Comparison of ENCODE assay signal across 7 cellular contexts in genomic region chr12:6765048-6765633, GRCh38. TPM values are rescaled to one million over a fixed set of nuclear protein-coding genes. Genes with fewer than 3 reads are reported as not detected.
A peak's percentile ranks its signal among the peaks of the same experiment; 100 is the strongest.
DNase-seq lines count a peak whose midpoint lies in the region; ATAC-seq, FAIRE-seq and TF ChIP-seq lines count a peak whose summit lies in the region.

No MANE protein-coding gene starts in this region.

- H2AK5ac ChIP-seq in H1 (ENCODE audit: low read depth, low read length): peak overlapping the region; percentile 54; the same call in 1 of the 2 replicates

- peak overlapping the region; percentile 86 for H2BK20ac ChIP-seq in H1 (ENCODE audit: low read length)

- no peak overlapping the region for H3K14ac ChIP-seq in H1 (ENCODE audit: insufficient read length)

- H2BK5ac ChIP-seq in H1 (ENCODE audit: low read depth, low read length): peak overlapping the region; percentile 73; the same call in 1 of the 2 replicates

- no peak overlapping the region for H3K56ac ChIP-seq in H1 (replicated peaks; ENCODE audit: insufficient read length, low read depth, low read length)

- peak overlapping the region; percentile 67 for H4K91ac ChIP-seq in H1 (replicated peaks; ENCODE audit: insufficient read length, low read length)

- no peak for TF ChIP-seq RAD21 in H1 (IDR thresholded peaks at IDR 0.05 in 1 of 2, conservative IDR thresholded peaks at IDR 0.05 in 1 of 2; ENCODE audit: low read depth in 2 of 2, low read length in 2 of 2)

- ATAC-seq in pancreas (no peak), GM19324 (IDR thresholded peaks at IDR 0.05; ENCODE audit: low FRiP score, unreplicated experiment) (no peak)

- peak overlapping the region; percentile 25 for H3K4ac ChIP-seq in H1 (replicated peaks; ENCODE audit: insufficient read length, low read depth, low read length)

- no peak overlapping the region for H2AFZ ChIP-seq in OCI-LY7 (ENCODE audit: low read length)
- H2AFZ ChIP-seq in H1 (ENCODE audit: low read length): no peak overlapping the region

- peak overlapping the region in 2 of 4 experiments; percentile 2 to 14; a peak in 2 of 7 replicates for H3K9ac ChIP-seq in H1 (replicated peaks in 1 of 4; ENCODE audit: extremely low read depth in 1 of 4, low read depth in 3 of 4, low read length in 3 of 4)

- DNase-seq in H7 (no peak), OCI-LY7 (ENCODE audit: low spot score) (no peak), H1 (ENCODE audit: low read depth in 1 of 2, low spot score in 2 of 2) (no peak), pancreas (no peak), CD1c-positive myeloid dendritic cell (ENCODE audit: extremely low spot score) (no peak), GM03348 (ENCODE audit: low spot score) (no peak)

- peak overlapping the region; percentile 85 for H2BK12ac ChIP-seq in H1 (ENCODE audit: low read depth, low read length)

- H4K20me1 ChIP-seq in OCI-LY7 (ENCODE audit: insufficient read depth, low read length) (no peaks in the 10 kb centered on the region), H1 (replicated peaks in 1 of 2; ENCODE audit: control insufficient read depth in 1 of 2, insufficient read depth in 2 of 2, low read length in 2 of 2) (peaks cover 6 to 15% of the 10 kb centered on the region in 2 experiments)

- H4K5ac ChIP-seq in H1 (ENCODE audit: insufficient read length, low read depth, low read length): peak overlapping the region; percentile 2

- TF ChIP-seq POLR2A in H1 (IDR thresholded peaks at IDR 0.05; ENCODE audit: control extremely low read depth in 1 of 2, low read depth in 2 of 2, low read length in 2 of 2): no peak

- 0 out of 2 replicates have a peak, but pooled peaks cover 2% of the 10 kb centered on the region for H3K79me1 ChIP-seq in H1 (ENCODE audit: low read depth, low read length)

- H3K27me3 ChIP-seq in H7 (ENCODE audit: control insufficient read depth, insufficient read depth, low read length) (peaks cover 10% of the 10 kb centered on the region), H1 (replicated peaks in 1 of 4; ENCODE audit: control insufficient read depth in 3 of 4, extremely low read depth in 1 of 4, insufficient read depth in 3 of 4, low read length in 3 of 4) (no peaks in the 10 kb centered on the region), pancreas (no peaks in the 10 kb centered on the region)

- CTCF ChIA-PET in OCI-LY7 (lab: Charles Lee; ENCODE audit: unreplicated experiment) (interaction anchor here (0.6 to 2.8 kb wide), 2 partner anchors 11 to 77 kb away, joined by 3 to 21 read pairs; partner anchors contain the start of gene MLF2), H1 (lab: Charles Lee; ENCODE audit: partially characterized antibody) (interaction anchor here (0.6 to 29.6 kb wide), 6 partner anchors 8 to 179 kb away, joined by 3 to 532 read pairs (median 54); partner anchors contain the start of genes GNB3, GPR162, MLF2 and P3H3)

- H3K4me1 ChIP-seq in OCI-LY7 (ENCODE audit: insufficient read depth, low read length, poor library complexity, severe bottlenecking) (peaks cover 34% of the 10 kb centered on the region), H1 (replicated peaks in 1 of 4; ENCODE audit: control insufficient read depth in 3 of 4, insufficient read depth in 4 of 4, low read length in 3 of 4) (peaks cover 11 to 27% (median 18%) of the 10 kb centered on the region in 4 experiments), pancreas (peaks cover 5 to 29% (median 16%) of the 10 kb centered on the region in 3 donors)

- H2BK15ac ChIP-seq in H1 (ENCODE audit: low read length): peak overlapping the region; percentile 95; the same call in 1 of the 2 replicates

- TF ChIP-seq CTCF in OCI-LY7 (conservative IDR thresholded peaks at IDR 0.05; ENCODE audit: low read length) (no peak), H1 (IDR thresholded peaks at IDR 0.05; ENCODE audit: control extremely low read depth in 1 of 3, insufficient read depth in 1 of 3, low read depth in 1 of 3, low read length in 3 of 3) (no peak), pancreas (IDR thresholded peaks at IDR 0.05) (no peak)

- POLR2A ChIA-PET in OCI-LY7 (lab: Charles Lee) (no interaction called here), H1 (lab: Charles Lee; ENCODE audit: partially characterized antibody) (interaction anchor here (0.8 to 11.6 kb wide), 20 partner anchors 11 to 231 kb away, joined by 3 to 151 read pairs (median 4); partner anchors contain the start of genes CD4, GAPDH, GPR162 and MLF2)

- H3K79me2 ChIP-seq in OCI-LY7 (ENCODE audit: insufficient read depth, low read depth, low read length) (no peaks in the 10 kb centered on the region), H1 (ENCODE audit: control insufficient read depth in 1 of 2, insufficient read depth in 2 of 2, low read length in 2 of 2) (peaks cover 4 to 25% of the 10 kb centered on the region in 2 experiments; a peak in 2 of 4 replicates)

- H3K9me2 ChIP-seq in OCI-LY7 (ENCODE audit: insufficient read depth, low read length): no peaks in the 10 kb centered on the region

- WGBS in H1 (ENCODE audit: extremely low coverage in 1 of 2, insufficient coverage in 1 of 2, insufficient read length in 1 of 2, insufficient replicate concordance in 2 of 2, low coverage in 1 of 2, low lambda C conversion rate in 2 of 2, missing lambda C conversion rate in 1 of 2), 2 experiments: 35% methylated on average over 7 of the region's 7 CpGs; no CpG with 5 or more reads in 1 of the 2 experiments
- WGBS in pancreas, 2 donors: 26 to 29% methylated on average over 7 of the region's 7 CpGs

- H3K27ac ChIP-seq in OCI-LY7 (ENCODE audit: low read depth, low read length, poor library complexity, severe bottlenecking) (no peak overlapping the region), H1 (ENCODE audit: low read depth, low read length) (peak overlapping the region; percentile 49; the same call in 1 of the 2 replicates), pancreas (peak overlapping the region; percentile 45 to 90 (median 76))

- no peak for FAIRE-seq in H1 (lab: Jason Lieb, UNC)
- FAIRE-seq in pancreas (lab: Jason Lieb, UNC): no peak

- H3K23me2 ChIP-seq in H1 (ENCODE audit: low read depth, low read length): peaks cover 13% of the 10 kb centered on the region

- H3K4me2 ChIP-seq in OCI-LY7 (ENCODE audit: low read length): peak overlapping the region; percentile 68
- peak overlapping the region; percentile 73 to 89 for H3K4me2 ChIP-seq in H1 (ENCODE audit: insufficient read depth in 1 of 2, low read depth in 2 of 2, low read length in 2 of 2)

- H2BK120ac ChIP-seq in H1 (replicated peaks; ENCODE audit: low read depth, low read length): peak overlapping the region; percentile 7

- peak overlapping the region; percentile 84 for H3K4me3 ChIP-seq in H7 (ENCODE audit: insufficient read depth, low read depth, low read length)
- peak overlapping the region; percentile 71 for H3K4me3 ChIP-seq in OCI-LY7 (ENCODE audit: low read depth, low read length, poor library complexity, severe bottlenecking)
- peak overlapping the region; percentile 83 to 98 (median 87); a peak in 7 of 8 replicates for H3K4me3 ChIP-seq in H1 (ENCODE audit: extremely low read depth in 1 of 4, insufficient read depth in 2 of 4, low read depth in 3 of 4, low read length in 4 of 4)
- peak overlapping the region in 2 of 4 donors; percentile 63 to 83 for H3K4me3 ChIP-seq in pancreas

- H3K18ac ChIP-seq in H1 (ENCODE audit: extremely low read depth, low read length): peak overlapping the region; percentile 97

- intact Hi-C loops in OCI-LY7 (cut with micrococcal nuclease; ENCODE audit: unreplicated experiment): no loop called here
- intact Hi-C loops in pancreas (cut with DNase I): no loop called here

- TF ChIP-seq EP300 in H1 (IDR thresholded peaks at IDR 0.05; ENCODE audit: borderline replicate concordance in 1 of 2, low read depth in 2 of 2, low read length in 2 of 2): no peak

- no peak overlapping the region for H4K8ac ChIP-seq in H1 (ENCODE audit: extremely low read depth, insufficient read depth, low read length)

- H3K9me3 ChIP-seq in OCI-LY7 (ENCODE audit: low read length) (no peaks in the 10 kb centered on the region), H1 (ENCODE audit: insufficient read depth in 2 of 2, low read depth in 1 of 2, low read length in 1 of 2) (no peaks in the 10 kb centered on the region), pancreas (no peaks in the 10 kb centered on the region)

- BruUV-seq in OCI-LY7 (replicated peaks; lab: Mats Ljungman, UMichigan): no TSS peak

- peaks cover 2% of the 10 kb centered on the region for H3K36me3 ChIP-seq in H7 (replicated peaks; ENCODE audit: control insufficient read depth, insufficient read depth, low read length)
- no peaks in the 10 kb centered on the region for H3K36me3 ChIP-seq in OCI-LY7 (ENCODE audit: insufficient read depth, low read length)
- H3K36me3 ChIP-seq in H1 (ENCODE audit: control insufficient read depth in 2 of 4, insufficient read depth in 4 of 4, low read length in 3 of 4): peaks cover 0 to 7% (median 0%) of the 10 kb centered on the region in 4 experiments; a peak in 2 of 8 replicates
- no peaks in the 10 kb centered on the region for H3K36me3 ChIP-seq in pancreas

- no peak overlapping the region for H3K23ac ChIP-seq in H1 (ENCODE audit: insufficient read length)

RNA-seq across cellular contexts. Expression of gene PTMS, which starts 1.0 kb away (rescaled TPM):
- total RNA-seq in H7 (2014; rRNA removed; shearing (Covaris generic)): 237 and 270 TPM in 2 replicates
- 6.3 and 7.8 TPM in 2 replicates for total RNA-seq in OCI-LY7 (2014; rRNA removed; shearing (Covaris generic))
- total RNA-seq in OCI-LY7 (2022): 9.8 and 11.8 TPM in 2 replicates
- total RNA-seq in H1 (2021; fragmentation: NEBNext Ultra II Directional; extraction: Animal tissue kit (Norgen Biotek cat#: 25700)): 444 and 486 TPM in 2 replicates
- 553 and 999 TPM in 2 replicates for polyA plus RNA-seq in H1 (2011; rRNA removed)
- 441 TPM for polyA plus RNA-seq in H1 (2011; cell fraction: cytosol; rRNA removed)
- 217 TPM for polyA plus RNA-seq in H1 (2011; cell fraction: nucleus; rRNA removed)
- polyA plus RNA-seq in H1 (2012, experiment 1 of 2): 329 to 587 TPM (median 502 TPM) in 4 replicates
- polyA plus RNA-seq in H1 (2012, experiment 2 of 2): 566 TPM
- 523 TPM for polyA plus RNA-seq in H1 (2013, experiment 1 of 2)
- polyA plus RNA-seq in H1 (2013, experiment 2 of 2): 513 TPM
- polyA minus RNA-seq in H1 (2011; rRNA and poly(A)+ RNA removed): 35.2 and 58.0 TPM in 2 replicates
- 109 TPM for polyA minus RNA-seq in H1 (2011; cell fraction: cytosol; rRNA and poly(A)+ RNA removed)
- 72.4 TPM for polyA minus RNA-seq in H1 (2011; cell fraction: nucleus; rRNA and poly(A)+ RNA removed)
- total RNA-seq in pancreas: 100 to 1,000 TPM in 1 of 6 donors, 10 to 100 TPM in 5; 41.0 to 117 (median 58.3) TPM
- 100 to 1,000 TPM; 128 to 276 TPM for polyA plus RNA-seq in pancreas

RNA-seq across cellular contexts. Expression of gene LAG3, which starts 7.2 kb away (rescaled TPM):
- 0.35 and 2.0 TPM in 2 replicates for total RNA-seq in H7 (2014; rRNA removed; shearing (Covaris generic))
- total RNA-seq in OCI-LY7 (2014; rRNA removed; shearing (Covaris generic)): 0.19 and 0.62 TPM in 2 replicates
- total RNA-seq in OCI-LY7 (2022): 0.26 TPM in 1 of 2 replicates, not detected in the other
- total RNA-seq in H1 (2021; fragmentation: NEBNext Ultra II Directional; extraction: Animal tissue kit (Norgen Biotek cat#: 25700)): 2.8 and 3.1 TPM in 2 replicates
- 1.1 and 2.5 TPM in 2 replicates for polyA plus RNA-seq in H1 (2011; rRNA removed)
- polyA plus RNA-seq in H1 (2011; cell fraction: cytosol; rRNA removed): 1.2 TPM
- polyA plus RNA-seq in H1 (2011; cell fraction: nucleus; rRNA removed): 6.1 TPM
- 1.7 to 3.0 TPM (median 2.8 TPM) in 4 replicates for polyA plus RNA-seq in H1 (2012, experiment 1 of 2)
- polyA plus RNA-seq in H1 (2012, experiment 2 of 2): 1.4 TPM
- polyA plus RNA-seq in H1 (2013, experiment 1 of 2): 1.7 TPM
- 1.8 TPM for polyA plus RNA-seq in H1 (2013, experiment 2 of 2)
- polyA minus RNA-seq in H1 (2011; rRNA and poly(A)+ RNA removed): 0.29 and 0.47 TPM in 2 replicates
- 0.81 TPM for polyA minus RNA-seq in H1 (2011; cell fraction: cytosol; rRNA and poly(A)+ RNA removed)
- polyA minus RNA-seq in H1 (2011; cell fraction: nucleus; rRNA and poly(A)+ RNA removed): 3.6 TPM
- under 1 TPM in 5 of 6 donors, not detected in 1; 0.15 to 0.32 (median 0.19) TPM for total RNA-seq in pancreas
- polyA plus RNA-seq in pancreas: under 1 TPM; 0.70 to 0.91 TPM

RNA-seq across cellular contexts. Expression of gene MLF2, which starts 12.2 kb away (rescaled TPM):
- 293 and 322 TPM in 2 replicates for total RNA-seq in H7 (2014; rRNA removed; shearing (Covaris generic))
- total RNA-seq in OCI-LY7 (2014; rRNA removed; shearing (Covaris generic)): 87.3 and 96.2 TPM in 2 replicates
- total RNA-seq in OCI-LY7 (2022) (79.7 and 81.3 TPM in 2 replicates), pancreas (10 to 100 TPM; 38.5 to 63.0 (median 54.0) TPM)
- 229 and 232 TPM in 2 replicates for total RNA-seq in H1 (2021; fragmentation: NEBNext Ultra II Directional; extraction: Animal tissue kit (Norgen Biotek cat#: 25700))
- polyA plus RNA-seq in H1 (2011; rRNA removed) (401 and 443 TPM in 2 replicates), pancreas (100 to 1,000 TPM in 1 of 2 donors, 10 to 100 TPM in 1; 74.7 to 111 TPM)
- polyA plus RNA-seq in H1 (2011; cell fraction: cytosol; rRNA removed): 319 TPM
- 252 TPM for polyA plus RNA-seq in H1 (2011; cell fraction: nucleus; rRNA removed)
- 240 to 272 TPM (median 254 TPM) in 4 replicates for polyA plus RNA-seq in H1 (2012, experiment 1 of 2)
- 291 TPM for polyA plus RNA-seq in H1 (2012, experiment 2 of 2)
- polyA plus RNA-seq in H1 (2013, experiment 1 of 2): 162 TPM
- 175 TPM for polyA plus RNA-seq in H1 (2013, experiment 2 of 2)
- polyA minus RNA-seq in H1 (2011; rRNA and poly(A)+ RNA removed): 311 and 327 TPM in 2 replicates
- 98.5 TPM for polyA minus RNA-seq in H1 (2011; cell fraction: cytosol; rRNA and poly(A)+ RNA removed)
- polyA minus RNA-seq in H1 (2011; cell fraction: nucleus; rRNA and poly(A)+ RNA removed): 106 TPM

RNA-seq across cellular contexts. Expression of gene CD4, which starts 24.2 kb away (rescaled TPM):
- total RNA-seq in H7 (2014; rRNA removed; shearing (Covaris generic)): 0.66 and 0.81 TPM in 2 replicates
- not detected in 2 replicates for total RNA-seq in OCI-LY7 (2014; rRNA removed; shearing (Covaris generic))
- not detected in 2 replicates for total RNA-seq in OCI-LY7 (2022)
- total RNA-seq in H1 (2021; fragmentation: NEBNext Ultra II Directional; extraction: Animal tissue kit (Norgen Biotek cat#: 25700)): 3.2 and 3.4 TPM in 2 replicates
- polyA plus RNA-seq in H1 (2011; rRNA removed): 5.1 and 5.6 TPM in 2 replicates
- polyA plus RNA-seq in H1 (2011; cell fraction: cytosol; rRNA removed): 5.1 TPM
- polyA plus RNA-seq in H1 (2011; cell fraction: nucleus; rRNA removed): 5.1 TPM
- 5.8 to 6.9 TPM (median 6.7 TPM) in 4 replicates for polyA plus RNA-seq in H1 (2012, experiment 1 of 2)
- 4.3 TPM for polyA plus RNA-seq in H1 (2012, experiment 2 of 2)
- polyA plus RNA-seq in H1 (2013, experiment 1 of 2): 2.7 TPM
- 2.4 TPM for polyA plus RNA-seq in H1 (2013, experiment 2 of 2)
- polyA minus RNA-seq in H1 (2011; rRNA and poly(A)+ RNA removed): 3.3 and 3.4 TPM in 2 replicates
- 1.6 TPM for polyA minus RNA-seq in H1 (2011; cell fraction: cytosol; rRNA and poly(A)+ RNA removed)
- 1.8 TPM for polyA minus RNA-seq in H1 (2011; cell fraction: nucleus; rRNA and poly(A)+ RNA removed)
- total RNA-seq in pancreas: 10 to 100 TPM in 1 of 6 donors, 1 to 10 TPM in 5; 1.2 to 19.9 (median 4.0) TPM
- 1 to 10 TPM; 1.2 to 2.0 TPM for polyA plus RNA-seq in pancreas

RNA-seq across cellular contexts. Expression of gene COPS7A, which starts 41.3 kb away (rescaled TPM):
- total RNA-seq in H7 (2014; rRNA removed; shearing (Covaris generic)): 72.1 and 77.6 TPM in 2 replicates
- total RNA-seq in OCI-LY7 (2014; rRNA removed; shearing (Covaris generic)): 64.8 and 71.2 TPM in 2 replicates
- total RNA-seq in OCI-LY7 (2022): 51.1 and 53.8 TPM in 2 replicates
- total RNA-seq in H1 (2021; fragmentation: NEBNext Ultra II Directional; extraction: Animal tissue kit (Norgen Biotek cat#: 25700)): 43.3 and 44.5 TPM in 2 replicates
- polyA plus RNA-seq in H1 (2011; rRNA removed): 95.9 and 98.4 TPM in 2 replicates
- polyA plus RNA-seq in H1 (2011; cell fraction: cytosol; rRNA removed): 93.9 TPM
- 109 TPM for polyA plus RNA-seq in H1 (2011; cell fraction: nucleus; rRNA removed)
- 43.6 to 58.1 TPM (median 55.6 TPM) in 4 replicates for polyA plus RNA-seq in H1 (2012, experiment 1 of 2)
- polyA plus RNA-seq in H1 (2012, experiment 2 of 2): 63.2 TPM
- 40.6 TPM for polyA plus RNA-seq in H1 (2013, experiment 1 of 2)
- polyA plus RNA-seq in H1 (2013, experiment 2 of 2): 40.1 TPM
- polyA minus RNA-seq in H1 (2011; rRNA and poly(A)+ RNA removed): 43.8 and 57.5 TPM in 2 replicates
- 16.6 TPM for polyA minus RNA-seq in H1 (2011; cell fraction: cytosol; rRNA and poly(A)+ RNA removed)
- polyA minus RNA-seq in H1 (2011; cell fraction: nucleus; rRNA and poly(A)+ RNA removed): 17.2 TPM
- total RNA-seq in pancreas: 10 to 100 TPM; 14.2 to 31.0 (median 23.8) TPM
- 10 to 100 TPM; 29.5 to 39.6 TPM for polyA plus RNA-seq in pancreas
